In the genomic region with DNA sequence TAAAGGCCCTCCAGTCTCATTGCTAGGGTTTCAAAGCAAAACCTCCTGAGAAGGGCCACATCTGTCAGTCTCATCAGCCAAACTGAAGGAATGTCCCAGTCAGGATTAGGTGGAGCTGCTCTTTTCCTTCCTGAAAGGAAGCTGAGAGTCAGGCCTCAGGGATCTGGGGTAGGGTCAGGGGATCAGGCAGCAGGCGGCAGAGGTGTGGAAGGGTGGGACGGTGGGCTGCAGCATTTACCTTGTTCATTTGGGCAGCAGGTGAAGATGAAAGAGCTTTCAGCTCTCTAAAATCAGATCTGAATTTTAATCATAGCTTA, we compare ENCODE assay signal across 17 cellular contexts. TPM values are rescaled to one million over a fixed set of nuclear protein-coding genes. Genes with fewer than 3 reads are reported as not detected.
A peak's percentile ranks its signal among the peaks of the same experiment; 100 is the strongest.
DNase-seq lines count a peak whose midpoint lies in the region; ATAC-seq and TF ChIP-seq lines count a peak whose summit lies in the region.
"Had no signal": no experiment of that assay in that cellular context is flagged by ENCODE, and none has a peak within 500 bp of the region (broad histone marks: within the 10 kb centered on the region; RNA-seq: fewer than 3 reads in every experiment).

No MANE protein-coding gene starts in this region.

- H3K27me3 ChIP-seq in heart left ventricle (no peaks in the 10 kb centered on the region), right atrium auricular region (no peaks in the 10 kb centered on the region), MM.1S (replicated peaks; ENCODE audit: insufficient read depth, low read length) (no peaks in the 10 kb centered on the region)
- H3K27me3 ChIP-seq in CD4-positive, CD25-positive, alpha-beta regulatory T cell (ENCODE audit: control insufficient read depth, insufficient read depth, low read length), result no peaks in the 10 kb centered on the region

- H3K36me3 ChIP-seq in heart left ventricle (peaks cover 0 to 12% (median 0%) of the 10 kb centered on the region in 9 donors), right atrium auricular region (no peaks in the 10 kb centered on the region), MM.1S (replicated peaks; ENCODE audit: insufficient read depth, low read length) (no peaks in the 10 kb centered on the region; the same call in 1 of the 2 replicates)
- peaks cover 37% of the 10 kb centered on the region for H3K36me3 ChIP-seq in CD4-positive, CD25-positive, alpha-beta regulatory T cell (ENCODE audit: control insufficient read depth, insufficient read depth, low read length)

- peak overlapping the region in 2 of 3 donors; percentile 38 to 41 for H3K27ac Mint-ChIP-seq in CD4-positive, CD25-positive, alpha-beta regulatory T cell
- H3K27ac Mint-ChIP-seq in activated T-helper 1 cell treated with anti-CD3 and anti-CD28 coated beads, Interleukin-12 subunit alpha, Interleukin-12 subunit beta, Interleukin-2, Interleukin-4 antibody, amounts not matched to agents 30 ng/mL and 10 ng/mL and 1 ng/mL, durations not matched to agents 14 hours and 24 hours and 36 hours, result peak overlapping the region; percentile 61
- H3K27ac Mint-ChIP-seq in naive B cell, result peak overlapping the region in 4 of 6 donors; percentile 18 to 81 (median 74)

- H3F3A ChIP-seq in MM.1S (ENCODE audit: insufficient read depth, low read length), result no peaks in the 10 kb centered on the region

- H3K4me3 ChIP-seq in heart left ventricle (no peak overlapping the region), right atrium auricular region (no peak overlapping the region), MM.1S (ENCODE audit: low read length) (no peak overlapping the region)
- H3K4me3 ChIP-seq in CD4-positive, CD25-positive, alpha-beta regulatory T cell (ENCODE audit: low read depth, low read length), result no peak overlapping the region

- H3K4me1 ChIP-seq in heart left ventricle (peaks cover 0 to 68% (median 35%) of the 10 kb centered on the region in 12 donors), right atrium auricular region (peaks cover 0 to 61% of the 10 kb centered on the region in 2 donors), MM.1S (ENCODE audit: low read length) (no peaks in the 10 kb centered on the region)
- peaks cover 9% of the 10 kb centered on the region for H3K4me1 ChIP-seq in CD4-positive, CD25-positive, alpha-beta regulatory T cell (ENCODE audit: control insufficient read depth, insufficient read depth, low read length, poor library complexity, severe bottlenecking)

- DNase-seq in heart left ventricle (no peak), right atrium auricular region (ENCODE audit: low spot score) (no peak), naive B cell (no peak), COLO668 (lab: John Stamatoyannopoulos, UW; ENCODE audit: unreplicated experiment) (no peak), MM.1S (no peak)
- DNase-seq in CD4-positive, CD25-positive, alpha-beta regulatory T cell, result no peak
- no peak for DNase-seq in activated T-helper 1 cell treated with anti-CD3 and anti-CD28 coated beads, Interleukin-12 subunit alpha, Interleukin-12 subunit beta, Interleukin-2, Interleukin-4 antibody, amounts not matched to agents 30 ng/mL and 10 ng/mL and 1 ng/mL, durations not matched to agents 14 hours and 24 hours and 36 hours (ENCODE audit: low spot score)
- DNase-seq: COR-L47, NCI-H1048, NCI-H1436, NCI-H1930, NCI-H226, NCI-H524, OCI-M1, SHP77 had no signal

- peaks cover 26% of the 10 kb centered on the region for H3K36me3 Mint-ChIP-seq in CD4-positive, CD25-positive, alpha-beta regulatory T cell
- peaks cover 69% of the 10 kb centered on the region for H3K36me3 Mint-ChIP-seq in activated T-helper 1 cell treated with anti-CD3 and anti-CD28 coated beads, Interleukin-12 subunit alpha, Interleukin-12 subunit beta, Interleukin-2, Interleukin-4 antibody, amounts not matched to agents 30 ng/mL and 10 ng/mL and 1 ng/mL, durations not matched to agents 14 hours and 24 hours and 36 hours (ENCODE audit: low read depth)
- peaks cover 9 to 29% of the 10 kb centered on the region in 2 donors for H3K36me3 Mint-ChIP-seq in naive B cell

- H3K27ac ChIP-seq in heart left ventricle (peak overlapping the region in 7 of 12 donors; percentile 46 to 78 (median 62)), right atrium auricular region (no peak overlapping the region), MM.1S (ENCODE audit: low read length) (no peak overlapping the region)
- no peak overlapping the region for H3K27ac ChIP-seq in CD4-positive, CD25-positive, alpha-beta regulatory T cell (ENCODE audit: insufficient read depth, low read length, poor library complexity, severe bottlenecking)
- H3K27ac ChIP-seq: KMS-11 had no signal

- H3K4me2 ChIP-seq in MM.1S (ENCODE audit: low read depth, low read length), result no peak overlapping the region
- H3K4me2 ChIP-seq: KMS-11 had no signal

- H3K4me3 Mint-ChIP-seq in CD4-positive, CD25-positive, alpha-beta regulatory T cell, result no peak overlapping the region
- H3K4me3 Mint-ChIP-seq in activated T-helper 1 cell treated with anti-CD3 and anti-CD28 coated beads, Interleukin-12 subunit alpha, Interleukin-12 subunit beta, Interleukin-2, Interleukin-4 antibody, amounts not matched to agents 30 ng/mL and 10 ng/mL and 1 ng/mL, durations not matched to agents 14 hours and 24 hours and 36 hours, result no peak overlapping the region
- no peak overlapping the region for H3K4me3 Mint-ChIP-seq in naive B cell

- TF ChIP-seq CTCF in heart left ventricle (IDR thresholded peaks at IDR 0.05) (no peak), right atrium auricular region (IDR thresholded peaks at IDR 0.05) (no peak), MM.1S (IDR thresholded peaks at IDR 0.05; ENCODE audit: low read length) (no peak)

- no peaks in the 10 kb centered on the region for H3K9me2 ChIP-seq in MM.1S (replicated peaks; ENCODE audit: insufficient read depth, low read length)

- 61 to 85% (median 79%) methylated on average over 2 of the region's 2 CpGs for WGBS in heart left ventricle, 4 donors

- TF ChIP-seq POLR2A in heart left ventricle (IDR thresholded peaks at IDR 0.05), result no peak

- H3K27me3 Mint-ChIP-seq in CD4-positive, CD25-positive, alpha-beta regulatory T cell, result no peaks in the 10 kb centered on the region
- H3K27me3 Mint-ChIP-seq in activated T-helper 1 cell treated with anti-CD3 and anti-CD28 coated beads, Interleukin-12 subunit alpha, Interleukin-12 subunit beta, Interleukin-2, Interleukin-4 antibody, amounts not matched to agents 30 ng/mL and 10 ng/mL and 1 ng/mL, durations not matched to agents 14 hours and 24 hours and 36 hours (ENCODE audit: insufficient read depth), result no peaks in the 10 kb centered on the region
- no peaks in the 10 kb centered on the region for H3K27me3 Mint-ChIP-seq in naive B cell

- peaks cover 70% of the 10 kb centered on the region for H3K79me2 ChIP-seq in MM.1S (ENCODE audit: low read length)

- H4K20me1 ChIP-seq in MM.1S (ENCODE audit: insufficient read depth, low read length), result no peaks in the 10 kb centered on the region

- H3K9ac ChIP-seq in MM.1S (ENCODE audit: low read length), result no peak overlapping the region
- H3K9ac ChIP-seq: KMS-11 had no signal

- no peaks in the 10 kb centered on the region for H3K9me3 Mint-ChIP-seq in CD4-positive, CD25-positive, alpha-beta regulatory T cell
- peaks cover 6% of the 10 kb centered on the region for H3K9me3 Mint-ChIP-seq in activated T-helper 1 cell treated with anti-CD3 and anti-CD28 coated beads, Interleukin-12 subunit alpha, Interleukin-12 subunit beta, Interleukin-2, Interleukin-4 antibody, amounts not matched to agents 30 ng/mL and 10 ng/mL and 1 ng/mL, durations not matched to agents 14 hours and 24 hours and 36 hours
- H3K9me3 Mint-ChIP-seq in naive B cell, result peaks cover 0 to 2% (median 0%) of the 10 kb centered on the region in 7 donors

- intact Hi-C loops in heart left ventricle (cut with DNase I), result no loop called here
- intact Hi-C loops in activated T-helper 1 cell treated with anti-CD3 and anti-CD28 coated beads, Interleukin-12 subunit alpha, Interleukin-12 subunit beta, Interleukin-2, Interleukin-4 antibody, amounts not matched to agents 30 ng/mL and 10 ng/mL and 1 ng/mL, durations not matched to agents 14 hours and 24 hours and 36 hours (cut with micrococcal nuclease), result no loop called here

- ATAC-seq in heart left ventricle, result peak in 1 of 4 donors; percentile 53
- no peak for ATAC-seq in CD4-positive, CD25-positive, alpha-beta regulatory T cell (ENCODE audit: low read depth in 2 of 2)
- no peak for ATAC-seq in naive B cell (ENCODE audit: low read depth in 2 of 2)
- ATAC-seq in SK-N-SH treated with all-trans-retinoic acid at 6 μM for 48 hours, result no peak

- H2AFZ ChIP-seq in MM.1S (ENCODE audit: low read length), result no peak overlapping the region

- H3K4me1 Mint-ChIP-seq in CD4-positive, CD25-positive, alpha-beta regulatory T cell, result peaks cover 5 to 25% (median 18%) of the 10 kb centered on the region in 4 donors
- H3K4me1 Mint-ChIP-seq in activated T-helper 1 cell treated with anti-CD3 and anti-CD28 coated beads, Interleukin-12 subunit alpha, Interleukin-12 subunit beta, Interleukin-2, Interleukin-4 antibody, amounts not matched to agents 30 ng/mL and 10 ng/mL and 1 ng/mL, durations not matched to agents 14 hours and 24 hours and 36 hours (ENCODE audit: low read depth), result peaks cover 41% of the 10 kb centered on the region
- H3K4me1 Mint-ChIP-seq in naive B cell, result peaks cover 30 to 59% (median 37%) of the 10 kb centered on the region in 3 donors

- H3K9me3 ChIP-seq in heart left ventricle, result peaks cover 0 to 10% (median 0%) of the 10 kb centered on the region in 12 donors
- no peaks in the 10 kb centered on the region for H3K9me3 ChIP-seq in right atrium auricular region
- peaks cover 0 to 9% of the 10 kb centered on the region in 2 experiments for H3K9me3 ChIP-seq in CD4-positive, CD25-positive, alpha-beta regulatory T cell (ENCODE audit: control insufficient read depth in 2 of 2, low read length in 2 of 2)
- no peaks in the 10 kb centered on the region for H3K9me3 ChIP-seq in MM.1S (replicated peaks; ENCODE audit: insufficient read depth, low read length)

TF ChIP-seq in SK-N-SH treated with all-trans-retinoic acid at 6 μM for 48 hours, 23 proteins besides CTCF, POLR2A, EP300 and RAD21 (continues in another document):
- TF ChIP-seq BACH2 (CRISPR knock-in tag; IDR thresholded peaks at IDR 0.05; ENCODE audit: borderline replicate concordance), result no peak

RNA-seq across cellular contexts. Expression of a gene that starts 17.8 kb away (rescaled TPM):
- 10 to 100 TPM; 20.1 to 76.2 (median 37.3) TPM for total RNA-seq in heart left ventricle
- polyA plus RNA-seq in heart left ventricle, result 10 to 100 TPM; 25.2 to 48.6 TPM
- 10 to 100 TPM in 1 of 2 donors, 1 to 10 TPM in 1; 6.8 to 17.7 TPM for total RNA-seq in right atrium auricular region
- 132 TPM for total RNA-seq in CD4-positive, CD25-positive, alpha-beta regulatory T cell
- 100 to 1,000 TPM in 3 of 4 donors, 10 to 100 TPM in 1; 81.0 to 167 (median 118) TPM for polyA plus RNA-seq in CD4-positive, CD25-positive, alpha-beta regulatory T cell
- 499 and 500 TPM in 2 replicates for total RNA-seq in activated T-helper 1 cell treated with anti-CD3 and anti-CD28 coated beads, Interleukin-12 subunit alpha, Interleukin-12 subunit beta, Interleukin-2, Interleukin-4 antibody, amounts not matched to agents 30 ng/mL and 10 ng/mL and 1 ng/mL, durations not matched to agents 14 hours and 24 hours and 36 hours
- polyA plus RNA-seq in naive B cell (ENCODE audit: low read depth in 6 of 6), result 100 to 1,000 TPM; 146 to 292 (median 225) TPM

Comparison
In these comparisons a context has a peak if more than half of its experiments do, and no peak if none do; other contexts are left out.
1. H3K27ac ChIP-seq: peak in heart left ventricle (7 of 12); none in right atrium auricular region (0 of 2), CD4-positive, CD25-positive, alpha-beta regulatory T cell (single experiment) and MM.1S (single experiment).
2. Peak in every context shown above with its lines, with median percentiles within 50 percentile points of each other: H3K27ac Mint-ChIP-seq.